ENCODE assay signal across 8 cellular contexts in genomic region chr10:28302668-28303488, GRCh38. TPM values are rescaled to one million over a fixed set of nuclear protein-coding genes. Genes with fewer than 3 reads are reported as not detected.
DNase-seq lines count a peak whose midpoint lies in the region; ATAC-seq and TF ChIP-seq lines count a peak whose summit lies in the region.

TSS of gene MPP7 (minus strand) at chr10:28303064. CDS start at chr10:28238604, 64,460 bp downstream.

- DNase-seq in NCI-H1092 treated with DMSO at 0.1 percent for 48 hours (lab: John Stamatoyannopoulos, UW) (peak; percentile 96), glomerular endothelial cell (ENCODE audit: extremely low read depth, low read depth, low spot score) (peak; percentile 78), non-pigmented ciliary epithelial cell (ENCODE audit: low read depth) (peak; percentile 97), substantia nigra (lab: John Stamatoyannopoulos, UW) (peak; percentile 47 to 99 (median 94))
- peak; percentile 96 to 98 for DNase-seq in activated naive CD4-positive, alpha-beta T cell treated with anti-CD3 and anti-CD28 coated beads, Interleukin-2, amount 50 U/mL, for 72 hours (ENCODE audit: low spot score in 2 of 2)

- ATAC-seq in HG02642 (IDR thresholded peaks at IDR 0.05; ENCODE audit: poor library complexity, unreplicated experiment) = peak; percentile 99
- peak; percentile 100 for ATAC-seq in SK-N-SH treated with all-trans-retinoic acid at 6 μM for 48 hours
- peak; percentile 92 to 95 for ATAC-seq in activated naive CD4-positive, alpha-beta T cell treated with anti-CD3 and anti-CD28 coated beads, Interleukin-2, amount 50 U/mL, for 72 hours

- no peaks in the 10 kb centered on the region for H3K9me3 Mint-ChIP-seq in activated naive CD4-positive, alpha-beta T cell treated with anti-CD3 and anti-CD28 coated beads, Interleukin-2, amount 50 U/mL, for 72 hours

- peak within 1 kb of the TSS; percentile 83 for H3K4me3 ChIP-seq in GM08714 (ENCODE audit: low read length)

- peak within 1 kb of the TSS; percentile 79 to 83 for H3K27ac Mint-ChIP-seq in activated naive CD4-positive, alpha-beta T cell treated with anti-CD3 and anti-CD28 coated beads, Interleukin-2, amount 50 U/mL, for 72 hours

- H3K36me3 Mint-ChIP-seq in activated naive CD4-positive, alpha-beta T cell treated with anti-CD3 and anti-CD28 coated beads, Interleukin-2, amount 50 U/mL, for 72 hours = no peaks in the 10 kb centered on the region

- peak within 1 kb of the TSS; percentile 33 for H3K27ac ChIP-seq in substantia nigra (ENCODE audit: low read depth, low read length, poor library complexity, severe bottlenecking)

TF ChIP-seq in SK-N-SH treated with all-trans-retinoic acid at 6 μM for 48 hours, 23 proteins besides CTCF, POLR2A, EP300 and RAD21:
- no peak for TF ChIP-seq ESRRG (CRISPR knock-in tag; IDR thresholded peaks at IDR 0.05)
- no peak for TF ChIP-seq ZNF565 (CRISPR knock-in tag; conservative IDR thresholded peaks at IDR 0.05; ENCODE audit: low read depth)
- no peak for TF ChIP-seq ZC3H10 (CRISPR knock-in tag; IDR thresholded peaks at IDR 0.05)
- no peak for TF ChIP-seq BACH2 (CRISPR knock-in tag; IDR thresholded peaks at IDR 0.05; ENCODE audit: borderline replicate concordance)
- TF ChIP-seq ZNF70 (CRISPR knock-in tag; IDR thresholded peaks at IDR 0.05) = no peak
- TF ChIP-seq TOX (CRISPR knock-in tag; IDR thresholded peaks at IDR 0.05; ENCODE audit: borderline replicate concordance) = no peak
- TF ChIP-seq SNAI2 (CRISPR knock-in tag; IDR thresholded peaks at IDR 0.05) = no peak
- TF ChIP-seq CREB5 (CRISPR knock-in tag; IDR thresholded peaks at IDR 0.05; ENCODE audit: low read depth) = no peak
- no peak for TF ChIP-seq ZNF8 (CRISPR knock-in tag; IDR thresholded peaks at IDR 0.05)
- TF ChIP-seq PATZ1 (CRISPR knock-in tag; IDR thresholded peaks at IDR 0.05; ENCODE audit: borderline replicate concordance) = no peak
- no peak for TF ChIP-seq ZFP30 (CRISPR knock-in tag; IDR thresholded peaks at IDR 0.05)
- no peak for TF ChIP-seq RARB (CRISPR knock-in tag; IDR thresholded peaks at IDR 0.05)
- TF ChIP-seq TSHZ2 (CRISPR knock-in tag; IDR thresholded peaks at IDR 0.05) = no peak
- TF ChIP-seq ARNTL (CRISPR knock-in tag; IDR thresholded peaks at IDR 0.05; ENCODE audit: borderline replicate concordance, low read depth) = no peak
- TF ChIP-seq TCF4 (CRISPR knock-in tag; IDR thresholded peaks at IDR 0.05; ENCODE audit: borderline replicate concordance) = no peak

RNA-seq across cellular contexts. Expression of gene MPP7, which starts in this region (rescaled TPM):
- total RNA-seq in activated naive CD4-positive, alpha-beta T cell treated with anti-CD3 and anti-CD28 coated beads, Interleukin-2, amount 50 U/mL, for 72 hours = 10 to 100 TPM; 13.2 to 24.4 TPM
- total RNA-seq in glomerular endothelial cell = 0.34 and 0.35 TPM in 2 replicates

Comparison
In these comparisons a context has a peak if more than half of its experiments do, and no peak if none do; other contexts are left out.
1. Peak in every context shown above with its lines: DNase-seq, ATAC-seq, H3K4me3 ChIP-seq and H3K27ac ChIP-seq.
2. RNA of gene MPP7 (total RNA-seq): 13.2 to 24.4 TPM in activated naive CD4-positive, alpha-beta T cell treated with anti-CD3 and anti-CD28 coated beads, Interleukin-2, amount 50 U/mL, for 72 hours; 0.34 to 0.35 TPM in glomerular endothelial cell; every median in the first group is over 10 times any median in the second.
3. Peak in DNase-seq in glomerular endothelial cell; RNA of the gene not detected or under 1 TPM.